19 cellular contexts compared by ENCODE assay signal in the genomic region with DNA sequence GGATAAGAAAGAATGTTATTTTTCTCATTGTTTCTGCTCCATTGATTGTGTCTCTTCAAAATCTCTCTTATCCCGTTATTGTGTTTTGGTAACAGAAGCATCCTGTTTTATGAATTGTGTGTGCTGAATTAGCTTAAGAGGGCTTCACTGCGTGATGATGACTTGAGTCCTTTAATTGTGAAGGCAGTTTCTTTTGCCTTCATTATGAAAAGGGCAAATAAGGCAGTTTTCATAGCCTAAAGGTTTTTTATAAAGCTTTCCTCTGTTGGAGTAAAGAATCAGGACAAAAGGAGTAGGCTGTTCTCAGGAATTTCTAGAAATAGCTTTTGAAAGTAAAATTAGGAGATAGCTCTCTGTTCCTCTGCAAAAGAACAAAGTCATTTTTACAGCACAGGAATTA.
"Had no signal": no experiment of that assay in that cellular context is flagged by ENCODE, and none has a peak within 500 bp of the region (broad histone marks: within the 10 kb centered on the region; RNA-seq: fewer than 3 reads in every experiment).

No MANE protein-coding gene starts in this region.

- H3K36me3 ChIP-seq: adrenal gland, left lung, prostate gland had no signal

- H3K36me3 Mint-ChIP-seq: stimulated activated effector memory CD8-positive, alpha-beta T cell treated with anti-CD3 and anti-CD28 coated beads, Interleukin-12 subunit alpha, Interleukin-12 subunit beta, amount 100 ng/mL, for 72 hours had no signal

- H3K27ac ChIP-seq: adrenal gland, hepatocyte, left lung, prostate gland had no signal

- ATAC-seq: left lung; natural killer cell treated with Interleukin-12 subunit alpha and Interleukin-12 subunit beta and Interleukin-15 and Interleukin-18, amount 100 ng/mL, for 72 hours; stimulated activated effector memory CD8-positive, alpha-beta T cell treated with anti-CD3 and anti-CD28 coated beads, Interleukin-12 subunit alpha, Interleukin-12 subunit beta, amount 100 ng/mL, for 72 hours; WTC11 had no signal

- H3K4me1 Mint-ChIP-seq: activated CD4-positive, alpha-beta memory T cell treated with anti-CD3 and anti-CD28 coated beads, Interleukin-2, amount 10 ng/mL, durations not matched to agents 7 days and 5 days; stimulated activated effector memory CD8-positive, alpha-beta T cell treated with anti-CD3 and anti-CD28 coated beads, Interleukin-12 subunit alpha, Interleukin-12 subunit beta, amount 100 ng/mL, for 72 hours had no signal

- H3K27me3 ChIP-seq: adrenal gland, hepatocyte, left lung had no signal

- DNase-seq: activated CD4-positive, alpha-beta memory T cell treated with anti-CD3 and anti-CD28 coated beads, Interleukin-2, amount 10 ng/mL, durations not matched to agents 7 days and 5 days; activated CD4-positive, alpha-beta T cell treated with anti-CD3 and anti-CD28 coated beads for 4 hours; activated effector memory CD4-positive, alpha-beta T cell treated with Interleukin-2 at 50 U/mL for 16 hours; activated T-cell treated with anti-CD3 and anti-CD28 coated beads, Interleukin-2, amount 50 U/mL, for 24 hours; adrenal gland; central memory CD4-positive, alpha-beta T cell; cortex of kidney; effector memory CD4-positive, alpha-beta T cell; kidney; left lung; occipital lobe; stimulated activated CD4-positive, alpha-beta T cell treated with anti-CD3 and anti-CD28 coated beads, Interleukin-12 subunit alpha, Interleukin-12 subunit beta, amount 100 ng/mL, for 4 hours had no signal

- H3K4me3 ChIP-seq: adrenal gland, hepatocyte, left lung, prostate gland had no signal

- H3K4me1 ChIP-seq: adrenal gland, left lung, prostate gland had no signal

- H3K9me3 Mint-ChIP-seq: activated CD4-positive, alpha-beta memory T cell treated with anti-CD3 and anti-CD28 coated beads, Interleukin-2, amount 10 ng/mL, durations not matched to agents 7 days and 5 days had no signal

- H3K9me3 ChIP-seq: adrenal gland, prostate gland had no signal

- H3K27me3 Mint-ChIP-seq: activated CD4-positive, alpha-beta memory T cell treated with anti-CD3 and anti-CD28 coated beads, Interleukin-2, amount 10 ng/mL, durations not matched to agents 7 days and 5 days; activated naive CD4-positive, alpha-beta T cell treated with anti-CD3 and anti-CD28 coated beads, Interleukin-2, amount 50 U/mL, for 24 hours; activated T-cell treated with anti-CD3 and anti-CD28 coated beads, Interleukin-2, amount 50 U/mL, for 24 hours; memory B cell; natural killer cell treated with Interleukin-12 subunit alpha and Interleukin-12 subunit beta and Interleukin-15 and Interleukin-18, amount 100 ng/mL, for 72 hours had no signal

- H3K4me3 Mint-ChIP-seq: activated CD4-positive, alpha-beta memory T cell treated with anti-CD3 and anti-CD28 coated beads, Interleukin-2, amount 10 ng/mL, durations not matched to agents 7 days and 5 days; activated naive CD4-positive, alpha-beta T cell treated with anti-CD3 and anti-CD28 coated beads, Interleukin-2, amount 50 U/mL, for 24 hours; activated T-cell treated with anti-CD3 and anti-CD28 coated beads, Interleukin-2, amount 50 U/mL, for 24 hours; memory B cell; natural killer cell treated with Interleukin-12 subunit alpha and Interleukin-12 subunit beta and Interleukin-15 and Interleukin-18, amount 100 ng/mL, for 72 hours; stimulated activated effector memory CD8-positive, alpha-beta T cell treated with anti-CD3 and anti-CD28 coated beads, Interleukin-12 subunit alpha, Interleukin-12 subunit beta, amount 100 ng/mL, for 72 hours; WTC11 had no signal

- H3K27ac Mint-ChIP-seq: activated CD4-positive, alpha-beta memory T cell treated with anti-CD3 and anti-CD28 coated beads, Interleukin-2, amount 10 ng/mL, durations not matched to agents 7 days and 5 days; activated naive CD4-positive, alpha-beta T cell treated with anti-CD3 and anti-CD28 coated beads, Interleukin-2, amount 50 U/mL, for 24 hours; activated T-cell treated with anti-CD3 and anti-CD28 coated beads, Interleukin-2, amount 50 U/mL, for 24 hours; memory B cell; natural killer cell treated with Interleukin-12 subunit alpha and Interleukin-12 subunit beta and Interleukin-15 and Interleukin-18, amount 100 ng/mL, for 72 hours; stimulated activated effector memory CD8-positive, alpha-beta T cell treated with anti-CD3 and anti-CD28 coated beads, Interleukin-12 subunit alpha, Interleukin-12 subunit beta, amount 100 ng/mL, for 72 hours; WTC11 had no signal
